1 cellular context compared by ENCODE assay signal in genomic region chr2:185473838-185474237, GRCh38.
TF ChIP-seq lines count a peak whose summit lies in the region.

No MANE protein-coding gene starts in this region.

TF ChIP-seq in WTC11, 78 proteins besides CTCF, POLR2A, EP300 and RAD21 (continued from another document):
- TF ChIP-seq AFF4 (CRISPR knock-in tag; IDR thresholded peaks at IDR 0.05; ENCODE audit: borderline replicate concordance) (no peak), RELA (CRISPR knock-in tag; IDR thresholded peaks at IDR 0.05; ENCODE audit: borderline replicate concordance) (no peak)
